Comparison of ENCODE assay signal across 8 cellular contexts in genomic region chr22:29266564-29267461, GRCh38. TPM values are rescaled to one million over a fixed set of nuclear protein-coding genes. Genes with fewer than 3 reads are reported as not detected.
A peak's percentile ranks its signal among the peaks of the same experiment; 100 is the strongest.
DNase-seq lines count a peak whose midpoint lies in the region; TF ChIP-seq lines count a peak whose summit lies in the region.

No MANE protein-coding gene starts in this region.

- H2AFZ ChIP-seq in GM23248 = peak overlapping the region; percentile 95
- peak overlapping the region; percentile 92 for H2AFZ ChIP-seq in osteoblast (ENCODE audit: low read length)

- H3K27ac ChIP-seq in GM23248 = peak overlapping the region; percentile 98
- H3K27ac ChIP-seq in SJCRH30 = peak overlapping the region; percentile 100
- peak overlapping the region; percentile 76 for H3K27ac ChIP-seq in epithelial cell of prostate
- H3K27ac ChIP-seq in osteoblast (ENCODE audit: low read depth, low read length) = peak overlapping the region; percentile 100

- H3K9ac ChIP-seq in GM23248 = peak overlapping the region; percentile 100

- H3K9me3 ChIP-seq in GM23248 (ENCODE audit: low read depth) (no peaks in the 10 kb centered on the region), SJCRH30 (replicated peaks) (no peaks in the 10 kb centered on the region), osteoblast (ENCODE audit: low read depth, low read length) (no peaks in the 10 kb centered on the region)

- in situ Hi-C loops in GM23248 (cut with MboI) = no loop called here

- H3K27me3 ChIP-seq in GM23248 (replicated peaks; ENCODE audit: insufficient read depth) (no peaks in the 10 kb centered on the region), SJCRH30 (no peaks in the 10 kb centered on the region), osteoblast (ENCODE audit: insufficient read depth, low read length) (no peaks in the 10 kb centered on the region)

- H3K79me2 ChIP-seq in GM23248 (ENCODE audit: insufficient read depth) (peaks cover 54% of the 10 kb centered on the region), osteoblast (ENCODE audit: insufficient read depth, low read length) (peaks cover 62% of the 10 kb centered on the region)

- H3K4me2 ChIP-seq in GM23248 (ENCODE audit: unreplicated experiment) (peak overlapping the region; percentile 95), osteoblast (ENCODE audit: insufficient read depth, low read length) (peak overlapping the region; percentile 98)

- H4K20me1 ChIP-seq in GM23248 (ENCODE audit: insufficient read depth) = peaks cover 29% of the 10 kb centered on the region; the same call in 1 of the 2 replicates
- H4K20me1 ChIP-seq in osteoblast (ENCODE audit: insufficient read depth, low read length) = peaks cover 34% of the 10 kb centered on the region

- TF ChIP-seq CTCF in osteoblast (IDR thresholded peaks at IDR 0.05; ENCODE audit: extremely low read depth, low read depth, low read length) = no peak

- WGBS in GM23248 (ENCODE audit: low coverage in 1 of 2, low lambda C conversion rate in 2 of 2, missing lambda C conversion rate in 2 of 2), 2 experiments = 15% methylated on average over 13 of the region's 13 CpGs

- peaks cover 13% of the 10 kb centered on the region for H3F3A ChIP-seq in GM23248 (ENCODE audit: insufficient read depth)

- DNase-seq in GM23248 = peak; percentile 46
- DNase-seq in SJCRH30 = peak; percentile 29 to 51
- DNase-seq in epithelial cell of prostate (ENCODE audit: low read depth, low spot score) = no peak
- DNase-seq in osteoblast (ENCODE audit: insufficient read length, low spot score, missing footprints) = peak; percentile 81
- DNase-seq in hippocampal formation (lab: John Stamatoyannopoulos, UW) = no peak
- DNase-seq in NCI-H2196 (lab: John Stamatoyannopoulos, UW; ENCODE audit: unreplicated experiment) = no peak
- DNase-seq in NCI-H2227 treated with DMSO at 0.1 percent for 48 hours (lab: John Stamatoyannopoulos, UW) = no peak
- DNase-seq in AML-193 (lab: John Stamatoyannopoulos, UW) = no peak

- H3K9me2 ChIP-seq in GM23248 (ENCODE audit: insufficient read depth) = no peaks in the 10 kb centered on the region

- peaks cover 30% of the 10 kb centered on the region for H3K4me1 ChIP-seq in GM23248 (ENCODE audit: insufficient read depth)
- peaks cover 17% of the 10 kb centered on the region for H3K4me1 ChIP-seq in SJCRH30
- H3K4me1 ChIP-seq in osteoblast (ENCODE audit: insufficient read depth, low read length) = peaks cover 41% of the 10 kb centered on the region

- H3K36me3 ChIP-seq in GM23248 (ENCODE audit: low read depth) (no peaks in the 10 kb centered on the region; the same call in 1 of the 2 replicates), SJCRH30 (peaks cover 41% of the 10 kb centered on the region), osteoblast (ENCODE audit: insufficient read depth, low read length) (peaks cover 30% of the 10 kb centered on the region)

- H3K4me3 ChIP-seq in GM23248 (peak overlapping the region; percentile 99), SJCRH30 (peak overlapping the region; percentile 86), osteoblast (ENCODE audit: insufficient read depth, low read length) (peak overlapping the region; percentile 98)

RNA-seq across cellular contexts. Expression of gene RHBDD3, which starts 1.0 kb away (rescaled TPM):
- 37.3 and 43.5 TPM in 2 replicates for total RNA-seq in GM23248 (2014; rRNA removed; shearing (Covaris generic))
- polyA plus RNA-seq in GM23248 (2016; fragmentation: Nextera tagmentation; extraction: Ambion mirVana) = 28.8 and 31.4 TPM in 2 replicates
- total RNA-seq in SJCRH30 (2014; rRNA removed; shearing (Covaris generic)) = 20.3 and 21.8 TPM in 2 replicates
- 25.0 and 32.7 TPM in 2 replicates for total RNA-seq in osteoblast

RNA-seq across cellular contexts. Expression of gene EWSR1, which starts 1.3 kb away (rescaled TPM):
- total RNA-seq in GM23248 (2014; rRNA removed; shearing (Covaris generic)) = 154 and 190 TPM in 2 replicates
- polyA plus RNA-seq in GM23248 (2016; fragmentation: Nextera tagmentation; extraction: Ambion mirVana) = 198 and 210 TPM in 2 replicates
- total RNA-seq in SJCRH30 (2014; rRNA removed; shearing (Covaris generic)) = 275 and 298 TPM in 2 replicates
- total RNA-seq in osteoblast = 139 and 148 TPM in 2 replicates

RNA-seq across cellular contexts. Expression of gene GAS2L1, which starts 39.6 kb away (rescaled TPM):
- total RNA-seq in GM23248 (2014; rRNA removed; shearing (Covaris generic)) = 23.7 and 26.3 TPM in 2 replicates
- 21.2 and 22.7 TPM in 2 replicates for polyA plus RNA-seq in GM23248 (2016; fragmentation: Nextera tagmentation; extraction: Ambion mirVana)
- total RNA-seq in SJCRH30 (2014; rRNA removed; shearing (Covaris generic)) = 5.0 and 6.4 TPM in 2 replicates
- total RNA-seq in osteoblast = 11.6 and 13.0 TPM in 2 replicates

RNA-seq across cellular contexts. Expression of gene RASL10A, which starts 48.7 kb away (rescaled TPM):
- total RNA-seq in GM23248 (2014; rRNA removed; shearing (Covaris generic)) = not detected in 2 replicates
- 0.13 and 0.20 TPM in 2 replicates for polyA plus RNA-seq in GM23248 (2016; fragmentation: Nextera tagmentation; extraction: Ambion mirVana)
- 4.1 and 4.3 TPM in 2 replicates for total RNA-seq in SJCRH30 (2014; rRNA removed; shearing (Covaris generic))
- total RNA-seq in osteoblast = not detected in 2 replicates

Comparison
In these comparisons a context has a peak if more than half of its experiments do, and no peak if none do; other contexts are left out.
1. DNase-seq: peak in GM23248 (single experiment), SJCRH30 (2 of 2) and osteoblast (single experiment); none in epithelial cell of prostate (single experiment), hippocampal formation (0 of 2), NCI-H2196 (single experiment), NCI-H2227 treated with DMSO at 0.1 percent for 48 hours (single experiment) and AML-193 (0 of 2).
2. Peak in every context shown above with its lines, with median percentiles within 50 percentile points of each other: H3K27ac ChIP-seq and H3K4me3 ChIP-seq.